22 cellular contexts compared by ENCODE assay signal in the genomic region with DNA sequence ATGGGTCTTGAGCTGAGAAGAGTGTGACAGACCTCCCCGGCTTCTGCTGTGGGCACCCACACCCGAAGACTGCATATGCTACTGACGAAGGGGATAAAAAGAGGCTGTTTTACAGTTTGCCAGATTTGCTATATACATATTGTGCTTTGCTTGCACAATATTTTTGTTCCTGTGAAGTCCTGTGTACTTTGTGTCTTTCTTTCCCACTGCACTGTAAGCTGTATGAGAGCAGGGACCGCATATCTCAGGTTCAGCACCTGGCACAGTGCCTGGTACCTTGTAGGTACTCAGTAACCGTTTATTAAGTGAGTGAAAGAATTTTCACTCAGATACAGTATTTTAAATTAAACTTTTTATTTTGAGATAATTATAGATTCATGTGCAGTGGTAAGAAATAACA. TPM values are rescaled to one million over a fixed set of nuclear protein-coding genes. Genes with fewer than 3 reads are reported as not detected.
A peak's percentile ranks its signal among the peaks of the same experiment; 100 is the strongest.
DNase-seq lines count a peak whose midpoint lies in the region; ATAC-seq and TF ChIP-seq lines count a peak whose summit lies in the region.
"Had no signal": no experiment of that assay in that cellular context is flagged by ENCODE, and none has a peak within 500 bp of the region (broad histone marks: within the 10 kb centered on the region; RNA-seq: fewer than 3 reads in every experiment).

No MANE protein-coding gene starts in this region.

- H2BK15ac ChIP-seq in IMR-90 (ENCODE audit: low read depth, low read length), result no peak overlapping the region
- H2BK15ac ChIP-seq in mesendoderm (replicated peaks; ENCODE audit: low read depth), result no peak overlapping the region

- ATAC-seq in GM23338 (no peak), IMR-90 (ENCODE audit: low read depth) (no peak), GM18511 (IDR thresholded peaks at IDR 0.05; ENCODE audit: unreplicated experiment) (no peak)
- ATAC-seq: GM12878, HCT116 had no signal

- dilution Hi-C loops in IMR-90 (cut with HindIII; ENCODE audit: low sequenced_read_pairs, unreplicated experiment), result no loop called here

- peaks cover 44% of the 10 kb centered on the region for H3K4me1 Mint-ChIP-seq in GM23338
- H3K4me1 Mint-ChIP-seq: CD4-positive, CD25-positive, alpha-beta regulatory T cell; CD8-positive, alpha-beta memory T cell had no signal

- H4K5ac ChIP-seq in IMR-90 (ENCODE audit: low read depth, low read length), result no peak overlapping the region
- H4K5ac ChIP-seq in mesendoderm (ENCODE audit: low read length), result no peak overlapping the region

- no peaks in the 10 kb centered on the region for H3K9me1 ChIP-seq in IMR-90 (ENCODE audit: insufficient read depth, low read length)

- H2AFZ ChIP-seq in GM23338 (no peak overlapping the region), IMR-90 (replicated peaks; ENCODE audit: low read length, poor library complexity) (no peak overlapping the region)

- BruUV-seq in IMR-90 (replicated peaks; lab: Mats Ljungman, UMichigan), result no TSS peak

- no peak overlapping the region for H3K4me3 ChIP-seq in GM23338
- no peak overlapping the region for H3K4me3 ChIP-seq in IMR-90 (ENCODE audit: insufficient read depth, low read depth, low read length)
- no peak overlapping the region for H3K4me3 ChIP-seq in stomach
- H3K4me3 ChIP-seq in mesendoderm (ENCODE audit: low read length), result no peak overlapping the region
- H3K4me3 ChIP-seq in ovary, result no peak overlapping the region
- H3K4me3 ChIP-seq: GM12878 had no signal

- WGBS in IMR-90 (ENCODE audit: extremely low coverage in 2 of 2, insufficient read length in 1 of 2), 2 experiments, result no CpG with 5 or more reads among the region's 5 CpGs
- WGBS in stomach, 5 donors, result 66 to 76% (median 72%) methylated on average over 5 of the region's 5 CpGs
- WGBS in mesendoderm (ENCODE audit: extremely low coverage, insufficient coverage, low lambda C conversion rate), result no CpG with 5 or more reads among the region's 5 CpGs
- WGBS in ovary, 3 donors, result 90 to 92% (median 90%) methylated on average over 5 of the region's 5 CpGs

- H4K8ac ChIP-seq in IMR-90 (ENCODE audit: low read depth in 2 of 2, low read length in 2 of 2) (no peak overlapping the region), mesendoderm (ENCODE audit: low read depth, low read length) (no peak overlapping the region)

- H3K56ac ChIP-seq in IMR-90 (ENCODE audit: extremely low read depth, insufficient read depth, low read length), result no peak overlapping the region
- H3K56ac ChIP-seq in mesendoderm (ENCODE audit: low read length), result no peak overlapping the region

- H3K4me3 Mint-ChIP-seq in GM23338, result no peak overlapping the region
- H3K4me3 Mint-ChIP-seq: CD4-positive, CD25-positive, alpha-beta regulatory T cell; CD8-positive, alpha-beta memory T cell; HFFc6 had no signal

- H3K79me1 ChIP-seq in IMR-90 (ENCODE audit: low read depth in 1 of 2, low read length in 2 of 2) (no peaks in the 10 kb centered on the region), mesendoderm (ENCODE audit: low read length) (no peaks in the 10 kb centered on the region)

- H3F3A ChIP-seq in GM23338 (replicated peaks; ENCODE audit: low read depth), result no peaks in the 10 kb centered on the region

- CTCF ChIA-PET in IMR-90 (lab: Yijun Ruan, JAX), result no interaction called here

- no peaks in the 10 kb centered on the region for H4K20me1 ChIP-seq in GM23338 (replicated peaks; ENCODE audit: insufficient read depth)
- H4K20me1 ChIP-seq in IMR-90 (ENCODE audit: insufficient read depth, low read length), result no peaks in the 10 kb centered on the region

- 0 out of 2 replicates have a peak, but pooled peaks cover 3% of the 10 kb centered on the region for H3K36me3 ChIP-seq in GM23338 (ENCODE audit: insufficient read depth)
- no peaks in the 10 kb centered on the region for H3K36me3 ChIP-seq in IMR-90 (ENCODE audit: control insufficient read depth, insufficient read depth, low read length)
- no peaks in the 10 kb centered on the region for H3K36me3 ChIP-seq in stomach
- H3K36me3 ChIP-seq in mesendoderm (ENCODE audit: control insufficient read depth, insufficient read depth, low read length), result no peaks in the 10 kb centered on the region
- no peaks in the 10 kb centered on the region for H3K36me3 ChIP-seq in ovary
- H3K36me3 ChIP-seq: BE2C had no signal

- H2AK5ac ChIP-seq in IMR-90 (ENCODE audit: low read depth, low read length), result no peak overlapping the region
- H2AK5ac ChIP-seq in mesendoderm (ENCODE audit: low read length), result no peak overlapping the region

- POLR2A ChIA-PET in IMR-90 (lab: Charles Lee; ENCODE audit: unreplicated experiment), result no interaction called here

- no peak overlapping the region for H3K4ac ChIP-seq in IMR-90 (ENCODE audit: low read depth, low read length)
- H3K4ac ChIP-seq in mesendoderm (ENCODE audit: low read depth, low read length), result no peak overlapping the region

- H3K9me3 ChIP-seq in IMR-90 (ENCODE audit: control insufficient read depth, insufficient read depth, low read length), result no peaks in the 10 kb centered on the region
- no peaks in the 10 kb centered on the region for H3K9me3 ChIP-seq in stomach
- H3K9me3 ChIP-seq in ovary, result no peaks in the 10 kb centered on the region
- H3K9me3 ChIP-seq: BE2C had no signal

- intact Hi-C loops in IMR-90 (cut with micrococcal nuclease) (no loop called here), stomach (cut with DNase I; ENCODE audit: low total_unique reads) (no loop called here), ovary (cut with DNase I) (no loop called here)

- no peak overlapping the region for H4K91ac ChIP-seq in IMR-90 (ENCODE audit: insufficient read depth, low read depth, low read length)

- H3K9me3 Mint-ChIP-seq in GM23338, result no peaks in the 10 kb centered on the region; the same call in 2 of the 3 replicates
- H3K9me3 Mint-ChIP-seq: CD8-positive, alpha-beta memory T cell; HFFc6 had no signal

- peaks cover 2% of the 10 kb centered on the region for H3K27me3 Mint-ChIP-seq in GM23338 (ENCODE audit: insufficient read depth, low read depth, poor library complexity)

- H3K79me2 ChIP-seq in GM23338 (replicated peaks; ENCODE audit: insufficient read depth) (no peaks in the 10 kb centered on the region), mesendoderm (ENCODE audit: control insufficient read depth, insufficient read depth, low read length) (no peaks in the 10 kb centered on the region)

- peaks cover 19% of the 10 kb centered on the region; the same call in 2 of the 3 replicates for H3K36me3 Mint-ChIP-seq in GM23338 (ENCODE audit: low read depth)

- TF ChIP-seq EP300 in stomach (IDR thresholded peaks at IDR 0.05) (no peak), ovary (IDR thresholded peaks at IDR 0.05) (no peak)

- H3K23ac ChIP-seq in IMR-90 (ENCODE audit: low read depth, low read length) (no peak overlapping the region), mesendoderm (ENCODE audit: low read length) (no peak overlapping the region)

- H3K18ac ChIP-seq in IMR-90 (ENCODE audit: low read depth, low read length) (no peak overlapping the region), mesendoderm (ENCODE audit: low read length) (no peak overlapping the region)

- no peak overlapping the region for H2BK20ac ChIP-seq in IMR-90 (ENCODE audit: low read depth, low read length)

- in situ Hi-C loops in IMR-90 (cut with MboI; ENCODE audit: low sequenced_read_pairs), result no loop called here

- H3K9ac ChIP-seq in IMR-90 (ENCODE audit: low read depth, low read length), result no peak overlapping the region
- no peak overlapping the region for H3K9ac ChIP-seq in mesendoderm (ENCODE audit: low read length)

- H3K27ac ChIP-seq in GM23338 (ENCODE audit: low read depth) (no peak overlapping the region), IMR-90 (ENCODE audit: insufficient read depth, low read length) (no peak overlapping the region), stomach (no peak overlapping the region), mesendoderm (ENCODE audit: low read depth, low read length) (no peak overlapping the region), ovary (no peak overlapping the region)

- no peak overlapping the region for H3K27ac Mint-ChIP-seq in GM23338
- H3K27ac Mint-ChIP-seq: CD4-positive, CD25-positive, alpha-beta regulatory T cell; HFFc6 had no signal

- H2BK120ac ChIP-seq in IMR-90 (ENCODE audit: low read depth, low read length) (no peak overlapping the region), mesendoderm (ENCODE audit: low read depth, low read length) (no peak overlapping the region)

- no peak for TF ChIP-seq CTCF in GM23338 (conservative IDR thresholded peaks at IDR 0.05; ENCODE audit: low read depth in 2 of 2)
- TF ChIP-seq CTCF in IMR-90 (conservative IDR thresholded peaks at IDR 0.05; ENCODE audit: low read depth, low read length), result no peak
- no peak for TF ChIP-seq CTCF in stomach (IDR thresholded peaks at IDR 0.05)
- TF ChIP-seq CTCF in ovary (IDR thresholded peaks at IDR 0.05), result no peak

- H3K9me2 ChIP-seq in GM23338 (ENCODE audit: insufficient read depth), result no peaks in the 10 kb centered on the region

- 0 out of 2 replicates have a peak overlapping the region, but pooled peaks have one; percentile 58 for H3K4me2 ChIP-seq in GM23338
- no peak overlapping the region for H3K4me2 ChIP-seq in IMR-90 (ENCODE audit: low read depth, low read length)
- no peak overlapping the region for H3K4me2 ChIP-seq in mesendoderm (ENCODE audit: low read length)

- DNase-seq in GM23338 (ENCODE audit: low spot score) (no peak), IMR-90 (no peak), inferior parietal cortex (ENCODE audit: extremely low spot score) (peak; percentile 27), stomach (peak; percentile 49), mesendoderm (no peak), ovary (no peak)
- DNase-seq: ACHN; BE2C; C1 segment of cervical spinal cord; CD4-positive, CD25-positive, alpha-beta regulatory T cell; CD8-positive, alpha-beta memory T cell; COR-L47; DMS 273 treated with DMSO at 0.1 percent for 48 hours; DMS53; DND-41; EL; GOT3; H7; HFFc6 had no signal

- no peak overlapping the region for H3K14ac ChIP-seq in IMR-90 (replicated peaks; ENCODE audit: low read depth, low read length)

- TF ChIP-seq POLR2A in IMR-90 (IDR thresholded peaks at IDR 0.05; ENCODE audit: low read depth, low read length), result no peak
- TF ChIP-seq POLR2A in stomach (IDR thresholded peaks at IDR 0.05), result no peak
- TF ChIP-seq POLR2A in ovary (IDR thresholded peaks at IDR 0.05), result no peak

- H2BK5ac ChIP-seq in IMR-90 (ENCODE audit: low read depth, low read length, poor library complexity, severe bottlenecking), result no peak overlapping the region
- H2BK5ac ChIP-seq in mesendoderm (ENCODE audit: low read length), result no peak overlapping the region

- TF ChIP-seq RAD21 in IMR-90 (IDR thresholded peaks at IDR 0.05; ENCODE audit: low read length), result no peak

- no peak overlapping the region for H2AK9ac ChIP-seq in IMR-90 (replicated peaks; ENCODE audit: low read depth, low read length, poor library complexity)

- no peaks in the 10 kb centered on the region for H3K27me3 ChIP-seq in GM23338 (ENCODE audit: insufficient read depth)
- H3K27me3 ChIP-seq in IMR-90 (ENCODE audit: control insufficient read depth, insufficient read depth, low read length), result no peaks in the 10 kb centered on the region
- H3K27me3 ChIP-seq in stomach, result no peaks in the 10 kb centered on the region
- H3K27me3 ChIP-seq in mesendoderm (ENCODE audit: insufficient read depth, low read length, poor library complexity), result no peaks in the 10 kb centered on the region
- H3K27me3 ChIP-seq in ovary, result no peaks in the 10 kb centered on the region
- H3K27me3 ChIP-seq: BE2C had no signal

- H3K4me1 ChIP-seq in GM23338 (ENCODE audit: insufficient read depth), result peaks cover 40% of the 10 kb centered on the region
- H3K4me1 ChIP-seq in IMR-90 (ENCODE audit: control insufficient read depth, insufficient read depth, low read length), result no peaks in the 10 kb centered on the region
- H3K4me1 ChIP-seq in stomach, result no peaks in the 10 kb centered on the region
- H3K4me1 ChIP-seq in mesendoderm (ENCODE audit: control insufficient read depth, low read depth, low read length), result peaks cover 6% of the 10 kb centered on the region
- H3K4me1 ChIP-seq in ovary (ENCODE audit: insufficient read depth), result no peaks in the 10 kb centered on the region

RNA-seq across cellular contexts. Expression of gene GARNL3, which starts 8.2 kb away (rescaled TPM):
- total RNA-seq in GM23338 (2014; rRNA removed; shearing (Covaris generic)), result 12.6 and 21.9 TPM in 2 replicates
- polyA plus RNA-seq in GM23338 (2016; fragmentation: Nextera tagmentation; extraction: Ambion mirVana) (5.2 and 8.7 TPM in 2 replicates), IMR-90 (2012; rRNA removed) (1.9 and 2.2 TPM in 2 replicates), stomach (1 to 10 TPM in 2 of 3 donors, under 1 TPM in 1; 0.76 to 5.7 (median 4.0) TPM), ovary (10 to 100 TPM in 1 of 2 donors, 1 to 10 TPM in 1; 8.9 to 26.6 TPM)
- total RNA-seq in IMR-90 (2012; rRNA removed) (3.9 and 5.0 TPM in 2 replicates), stomach (10 to 100 TPM in 2 of 5 donors, 1 to 10 TPM in 3; 2.7 to 35.8 (median 9.6) TPM), ovary (10 to 100 TPM; 15.0 to 30.7 (median 22.9) TPM)
- 0.91 and 1.0 TPM in 2 replicates for polyA plus RNA-seq in IMR-90 (2012; cell fraction: cytosol; rRNA removed)
- 3.1 and 10.9 TPM in 2 replicates for polyA plus RNA-seq in IMR-90 (2012; cell fraction: nucleus; rRNA removed; ENCODE audit: low replicate concordance)
- 1.3 TPM for polyA plus RNA-seq in mesendoderm (2013, experiment 1 of 2)
- 1.2 TPM for polyA plus RNA-seq in mesendoderm (2013, experiment 2 of 2)

Comparison
In these comparisons a context has a peak if more than half of its experiments do, and no peak if none do; other contexts are left out.
1. DNase-seq: peak in inferior parietal cortex (single experiment) and stomach (single experiment); none in GM23338 (single experiment), IMR-90 (single experiment), mesendoderm (single experiment) and ovary (0 of 5).